ENCODE assay signal across 2 cellular contexts in the genomic region with DNA sequence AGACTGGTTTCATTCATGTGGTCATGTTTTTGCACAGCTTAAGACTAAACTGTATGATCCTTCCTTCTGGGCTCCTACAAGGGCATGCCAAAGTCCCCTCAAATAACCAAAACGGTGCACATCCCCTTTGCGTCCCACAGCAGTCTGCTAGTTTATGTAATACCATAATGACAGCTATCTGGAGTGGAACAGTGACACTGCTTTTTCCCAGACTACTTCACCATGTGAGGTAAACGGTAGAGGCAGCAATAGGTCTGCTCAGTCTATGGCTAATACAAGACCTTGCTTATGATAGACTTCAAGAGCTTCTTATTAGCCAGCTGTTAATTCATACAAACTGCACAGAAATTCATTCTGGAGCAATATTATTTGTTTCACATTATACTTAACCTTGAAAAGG.
TF ChIP-seq lines count a peak whose summit lies in the region.

No MANE protein-coding gene starts in this region.

TF ChIP-seq in GM23338, 12 proteins besides CTCF, POLR2A, EP300 and RAD21 (continued from another document):
- TF ChIP-seq NANOG (IDR thresholded peaks at IDR 0.05; ENCODE audit: borderline replicate concordance), result no peak
TF ChIP-seq in GM23338: peak in this region for 0.

TF ChIP-seq in K562, 482 proteins besides CTCF, POLR2A, EP300 and RAD21 (continued from another document and continues in another):
- TF ChIP-seq, protein P1, sequence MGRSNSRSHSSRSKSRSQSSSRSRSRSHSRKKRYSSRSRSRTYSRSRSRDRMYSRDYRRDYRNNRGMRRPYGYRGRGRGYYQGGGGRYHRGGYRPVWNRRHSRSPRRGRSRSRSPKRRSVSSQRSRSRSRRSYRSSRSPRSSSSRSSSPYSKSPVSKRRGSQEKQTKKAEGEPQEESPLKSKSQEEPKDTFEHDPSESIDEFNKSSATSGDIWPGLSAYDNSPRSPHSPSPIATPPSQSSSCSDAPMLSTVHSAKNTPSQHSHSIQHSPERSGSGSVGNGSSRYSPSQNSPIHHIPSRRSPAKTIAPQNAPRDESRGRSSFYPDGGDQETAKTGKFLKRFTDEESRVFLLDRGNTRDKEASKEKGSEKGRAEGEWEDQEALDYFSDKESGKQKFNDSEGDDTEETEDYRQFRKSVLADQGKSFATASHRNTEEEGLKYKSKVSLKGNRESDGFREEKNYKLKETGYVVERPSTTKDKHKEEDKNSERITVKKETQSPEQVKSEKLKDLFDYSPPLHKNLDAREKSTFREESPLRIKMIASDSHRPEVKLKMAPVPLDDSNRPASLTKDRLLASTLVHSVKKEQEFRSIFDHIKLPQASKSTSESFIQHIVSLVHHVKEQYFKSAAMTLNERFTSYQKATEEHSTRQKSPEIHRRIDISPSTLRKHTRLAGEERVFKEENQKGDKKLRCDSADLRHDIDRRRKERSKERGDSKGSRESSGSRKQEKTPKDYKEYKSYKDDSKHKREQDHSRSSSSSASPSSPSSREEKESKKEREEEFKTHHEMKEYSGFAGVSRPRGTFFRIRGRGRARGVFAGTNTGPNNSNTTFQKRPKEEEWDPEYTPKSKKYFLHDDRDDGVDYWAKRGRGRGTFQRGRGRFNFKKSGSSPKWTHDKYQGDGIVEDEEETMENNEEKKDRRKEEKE (IDR thresholded peaks at IDR 0.05; ENCODE audit: borderline replicate concordance in 1 of 2, control insufficient read depth in 1 of 2, low read depth in 2 of 2, low read length in 1 of 2), result no peak
- TF ChIP-seq C11orf30 (IDR thresholded peaks at IDR 0.05; ENCODE audit: low read depth) (peak; percentile 78), MAZ (CRISPR knock-in tag; conservative IDR thresholded peaks at IDR 0.05 in 1 of 2, IDR thresholded peaks at IDR 0.05 in 1 of 2) (0 out of 4 replicates have a peak, but pooled peaks of 1 of the 2 experiments have one; percentile 12), ZNF316 (IDR thresholded peaks at IDR 0.05) (peak; percentile 71), CEBPB (tag; IDR thresholded peaks at IDR 0.05) (0 out of 2 replicates have a peak, but pooled peaks have one; percentile 23), EP400 (IDR thresholded peaks at IDR 0.05) (peak; percentile 14; the same call in 1 of the 2 replicates), CREM (IDR thresholded peaks at IDR 0.05; ENCODE audit: low read depth) (peak; percentile 53), KLF6 (CRISPR knock-in tag; IDR thresholded peaks at IDR 0.05; ENCODE audit: borderline replicate concordance) (no peak), TFAM (CRISPR knock-in tag; conservative IDR thresholded peaks at IDR 0.05) (no peak), DMBX1 (CRISPR knock-in tag; IDR thresholded peaks at IDR 0.05; ENCODE audit: borderline replicate concordance) (peak; percentile 74; the same call in 1 of the 2 replicates), DPF2 (IDR thresholded peaks at IDR 0.05) (peak; percentile 73), ZNF668 (CRISPR knock-in tag; IDR thresholded peaks at IDR 0.05) (peak; percentile 63; the same call in 1 of the 2 replicates), CBX3 (IDR thresholded peaks at IDR 0.05; ENCODE audit: borderline replicate concordance in 1 of 2, low read length in 2 of 2) (peak in 1 of 2 experiments; percentile 61; a peak in 1 of 3 replicates), GATAD2B (IDR thresholded peaks at IDR 0.05; ENCODE audit: borderline replicate concordance) (0 out of 2 replicates have a peak, but pooled peaks have one; percentile 19), RBFOX2 (IDR thresholded peaks at IDR 0.05; ENCODE audit: low read depth, low read length) (no peak), E2F3 (CRISPR knock-in tag; IDR thresholded peaks at IDR 0.05) (0 out of 2 replicates have a peak, but pooled peaks have one; percentile 45), SMAD4 (CRISPR knock-in tag; conservative IDR thresholded peaks at IDR 0.05) (peak; percentile 75), ARID1B (IDR thresholded peaks at IDR 0.05) (peak; percentile 35; the same call in 1 of the 2 replicates), SMARCA4 (IDR thresholded peaks at IDR 0.05) (peak; percentile 51; the same call in 1 of the 2 replicates), BRCA1 (IDR thresholded peaks at IDR 0.05) (no peak), BRCA1 (CRISPR knock-in tag; IDR thresholded peaks at IDR 0.05) (no peak), TARDBP (IDR thresholded peaks at IDR 0.05) (no peak)
- TF ChIP-seq, protein P2, sequence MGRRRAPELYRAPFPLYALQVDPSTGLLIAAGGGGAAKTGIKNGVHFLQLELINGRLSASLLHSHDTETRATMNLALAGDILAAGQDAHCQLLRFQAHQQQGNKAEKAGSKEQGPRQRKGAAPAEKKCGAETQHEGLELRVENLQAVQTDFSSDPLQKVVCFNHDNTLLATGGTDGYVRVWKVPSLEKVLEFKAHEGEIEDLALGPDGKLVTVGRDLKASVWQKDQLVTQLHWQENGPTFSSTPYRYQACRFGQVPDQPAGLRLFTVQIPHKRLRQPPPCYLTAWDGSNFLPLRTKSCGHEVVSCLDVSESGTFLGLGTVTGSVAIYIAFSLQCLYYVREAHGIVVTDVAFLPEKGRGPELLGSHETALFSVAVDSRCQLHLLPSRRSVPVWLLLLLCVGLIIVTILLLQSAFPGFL (CRISPR knock-in tag; IDR thresholded peaks at IDR 0.05), result no peak
- TF ChIP-seq, protein P3, sequence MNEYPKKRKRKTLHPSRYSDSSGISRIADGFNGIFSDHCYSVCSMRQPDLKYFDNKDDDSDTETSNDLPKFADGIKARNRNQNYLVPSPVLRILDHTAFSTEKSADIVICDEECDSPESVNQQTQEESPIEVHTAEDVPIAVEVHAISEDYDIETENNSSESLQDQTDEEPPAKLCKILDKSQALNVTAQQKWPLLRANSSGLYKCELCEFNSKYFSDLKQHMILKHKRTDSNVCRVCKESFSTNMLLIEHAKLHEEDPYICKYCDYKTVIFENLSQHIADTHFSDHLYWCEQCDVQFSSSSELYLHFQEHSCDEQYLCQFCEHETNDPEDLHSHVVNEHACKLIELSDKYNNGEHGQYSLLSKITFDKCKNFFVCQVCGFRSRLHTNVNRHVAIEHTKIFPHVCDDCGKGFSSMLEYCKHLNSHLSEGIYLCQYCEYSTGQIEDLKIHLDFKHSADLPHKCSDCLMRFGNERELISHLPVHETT (CRISPR knock-in tag; conservative IDR thresholded peaks at IDR 0.05 in 1 of 2, IDR thresholded peaks at IDR 0.05 in 1 of 2), result peak in 1 of 2 experiments; percentile 61; a peak in 1 of 4 replicates
- TF ChIP-seq, protein P4, sequence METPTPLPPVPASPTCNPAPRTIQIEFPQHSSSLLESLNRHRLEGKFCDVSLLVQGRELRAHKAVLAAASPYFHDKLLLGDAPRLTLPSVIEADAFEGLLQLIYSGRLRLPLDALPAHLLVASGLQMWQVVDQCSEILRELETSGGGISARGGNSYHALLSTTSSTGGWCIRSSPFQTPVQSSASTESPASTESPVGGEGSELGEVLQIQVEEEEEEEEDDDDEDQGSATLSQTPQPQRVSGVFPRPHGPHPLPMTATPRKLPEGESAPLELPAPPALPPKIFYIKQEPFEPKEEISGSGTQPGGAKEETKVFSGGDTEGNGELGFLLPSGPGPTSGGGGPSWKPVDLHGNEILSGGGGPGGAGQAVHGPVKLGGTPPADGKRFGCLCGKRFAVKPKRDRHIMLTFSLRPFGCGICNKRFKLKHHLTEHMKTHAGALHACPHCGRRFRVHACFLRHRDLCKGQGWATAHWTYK (CRISPR knock-in tag; IDR thresholded peaks at IDR 0.05), result 0 out of 2 replicates have a peak, but pooled peaks have one; percentile 23
- TF ChIP-seq, protein P5, sequence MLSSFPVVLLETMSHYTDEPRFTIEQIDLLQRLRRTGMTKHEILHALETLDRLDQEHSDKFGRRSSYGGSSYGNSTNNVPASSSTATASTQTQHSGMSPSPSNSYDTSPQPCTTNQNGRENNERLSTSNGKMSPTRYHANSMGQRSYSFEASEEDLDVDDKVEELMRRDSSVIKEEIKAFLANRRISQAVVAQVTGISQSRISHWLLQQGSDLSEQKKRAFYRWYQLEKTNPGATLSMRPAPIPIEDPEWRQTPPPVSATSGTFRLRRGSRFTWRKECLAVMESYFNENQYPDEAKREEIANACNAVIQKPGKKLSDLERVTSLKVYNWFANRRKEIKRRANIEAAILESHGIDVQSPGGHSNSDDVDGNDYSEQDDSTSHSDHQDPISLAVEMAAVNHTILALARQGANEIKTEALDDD (IDR thresholded peaks at IDR 0.05), result 0 out of 2 replicates have a peak, but pooled peaks have one; percentile 29
- TF ChIP-seq, protein P6, sequence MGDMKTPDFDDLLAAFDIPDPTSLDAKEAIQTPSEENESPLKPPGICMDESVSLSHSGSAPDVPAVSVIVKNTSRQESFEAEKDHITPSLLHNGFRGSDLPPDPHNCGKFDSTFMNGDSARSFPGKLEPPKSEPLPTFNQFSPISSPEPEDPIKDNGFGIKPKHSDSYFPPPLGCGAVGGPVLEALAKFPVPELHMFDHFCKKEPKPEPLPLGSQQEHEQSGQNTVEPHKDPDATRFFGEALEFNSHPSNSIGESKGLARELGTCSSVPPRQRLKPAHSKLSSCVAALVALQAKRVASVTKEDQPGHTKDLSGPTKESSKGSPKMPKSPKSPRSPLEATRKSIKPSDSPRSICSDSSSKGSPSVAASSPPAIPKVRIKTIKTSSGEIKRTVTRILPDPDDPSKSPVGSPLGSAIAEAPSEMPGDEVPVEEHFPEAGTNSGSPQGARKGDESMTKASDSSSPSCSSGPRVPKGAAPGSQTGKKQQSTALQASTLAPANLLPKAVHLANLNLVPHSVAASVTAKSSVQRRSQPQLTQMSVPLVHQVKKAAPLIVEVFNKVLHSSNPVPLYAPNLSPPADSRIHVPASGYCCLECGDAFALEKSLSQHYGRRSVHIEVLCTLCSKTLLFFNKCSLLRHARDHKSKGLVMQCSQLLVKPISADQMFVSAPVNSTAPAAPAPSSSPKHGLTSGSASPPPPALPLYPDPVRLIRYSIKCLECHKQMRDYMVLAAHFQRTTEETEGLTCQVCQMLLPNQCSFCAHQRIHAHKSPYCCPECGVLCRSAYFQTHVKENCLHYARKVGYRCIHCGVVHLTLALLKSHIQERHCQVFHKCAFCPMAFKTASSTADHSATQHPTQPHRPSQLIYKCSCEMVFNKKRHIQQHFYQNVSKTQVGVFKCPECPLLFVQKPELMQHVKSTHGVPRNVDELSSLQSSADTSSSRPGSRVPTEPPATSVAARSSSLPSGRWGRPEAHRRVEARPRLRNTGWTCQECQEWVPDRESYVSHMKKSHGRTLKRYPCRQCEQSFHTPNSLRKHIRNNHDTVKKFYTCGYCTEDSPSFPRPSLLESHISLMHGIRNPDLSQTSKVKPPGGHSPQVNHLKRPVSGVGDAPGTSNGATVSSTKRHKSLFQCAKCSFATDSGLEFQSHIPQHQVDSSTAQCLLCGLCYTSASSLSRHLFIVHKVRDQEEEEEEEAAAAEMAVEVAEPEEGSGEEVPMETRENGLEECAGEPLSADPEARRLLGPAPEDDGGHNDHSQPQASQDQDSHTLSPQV (IDR thresholded peaks at IDR 0.05), result peak; percentile 93
- TF ChIP-seq, protein P7, sequence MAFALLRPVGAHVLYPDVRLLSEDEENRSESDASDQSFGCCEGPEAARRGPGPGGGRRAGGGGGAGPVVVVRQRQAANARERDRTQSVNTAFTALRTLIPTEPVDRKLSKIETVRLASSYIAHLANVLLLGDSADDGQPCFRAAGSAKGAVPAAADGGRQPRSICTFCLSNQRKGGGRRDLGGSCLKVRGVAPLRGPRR (CRISPR knock-in tag; IDR thresholded peaks at IDR 0.05), result no peak
- TF ChIP-seq, protein P8, sequence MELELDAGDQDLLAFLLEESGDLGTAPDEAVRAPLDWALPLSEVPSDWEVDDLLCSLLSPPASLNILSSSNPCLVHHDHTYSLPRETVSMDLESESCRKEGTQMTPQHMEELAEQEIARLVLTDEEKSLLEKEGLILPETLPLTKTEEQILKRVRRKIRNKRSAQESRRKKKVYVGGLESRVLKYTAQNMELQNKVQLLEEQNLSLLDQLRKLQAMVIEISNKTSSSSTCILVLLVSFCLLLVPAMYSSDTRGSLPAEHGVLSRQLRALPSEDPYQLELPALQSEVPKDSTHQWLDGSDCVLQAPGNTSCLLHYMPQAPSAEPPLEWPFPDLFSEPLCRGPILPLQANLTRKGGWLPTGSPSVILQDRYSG (tag; conservative IDR thresholded peaks at IDR 0.05; ENCODE audit: low read depth), result peak; percentile 71; the same call in 1 of the 2 replicates
